ENCODE assay signal across 22 cellular contexts in the genomic region with DNA sequence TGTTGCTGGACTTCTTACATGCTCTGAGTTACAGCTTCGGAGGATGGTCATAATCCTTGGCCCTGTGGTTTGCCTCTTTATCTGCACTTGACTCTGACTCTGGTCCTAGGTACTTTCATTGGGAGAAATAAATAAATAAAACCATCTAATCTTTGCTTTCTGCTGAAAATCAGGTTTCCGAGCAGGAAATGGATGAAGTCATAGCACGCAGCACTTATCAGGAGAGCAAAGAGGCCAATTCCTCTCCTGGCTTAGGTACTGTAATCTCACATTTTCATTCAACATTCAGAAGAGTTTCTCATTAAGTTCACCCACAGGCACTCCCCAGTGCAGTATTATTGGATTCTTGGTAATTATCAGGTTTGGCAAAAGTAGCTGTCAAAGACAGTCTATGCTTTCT.
DNase-seq lines count a peak whose midpoint lies in the region; TF ChIP-seq lines count a peak whose summit lies in the region.
"Had no signal": no experiment of that assay in that cellular context is flagged by ENCODE, and none has a peak within 500 bp of the region (broad histone marks: within the 10 kb centered on the region; RNA-seq: fewer than 3 reads in every experiment).

No MANE protein-coding gene starts in this region.

- no peak overlapping the region for H3K27ac ChIP-seq in dorsolateral prefrontal cortex
- H3K27ac ChIP-seq: BLaER1 had no signal

- intact Hi-C loops in dorsolateral prefrontal cortex (cut with DNase I): no loop called here

- TF ChIP-seq CTCF in dorsolateral prefrontal cortex (IDR thresholded peaks at IDR 0.05 in 54 of 56, conservative IDR thresholded peaks at IDR 0.05 in 2 of 56; ENCODE audit: low read depth in 1 of 56, partially characterized antibody in 56 of 56): no peak

- DNase-seq in amniotic epithelial cell (ENCODE audit: low read depth) (peak; percentile 13), dermis blood vessel endothelial cell (peak; percentile 53), lung microvascular endothelial cell (ENCODE audit: low read depth in 2 of 2) (peak; percentile 25 to 40), dorsolateral prefrontal cortex (no peak)
- DNase-seq in stimulated activated naive CD4-positive, alpha-beta T cell treated with Interleukin-2 at 50 U/mL for 16 hours (lab: John Stamatoyannopoulos, UW): no peak
- DNase-seq: 8988T; ACHN; BE2C; C1 segment of cervical spinal cord; CD4-positive, alpha-beta memory T cell; CD4-positive, CD25-positive, alpha-beta regulatory T cell; CD8-positive, alpha-beta memory T cell; COR-L47; DMS 273 treated with DMSO at 0.1 percent for 48 hours; DMS153; DMS53; DMS79; DND-41; EL; GDM1 had no signal

- no peaks in the 10 kb centered on the region for H3K27me3 ChIP-seq in dorsolateral prefrontal cortex
- H3K27me3 ChIP-seq: BE2C, BLaER1 had no signal

- no peak overlapping the region for H3K4me3 ChIP-seq in dorsolateral prefrontal cortex
- H3K4me3 ChIP-seq: BLaER1, GM12878 had no signal

Comparison
In these comparisons a context has a peak if more than half of its experiments do, and no peak if none do; other contexts are left out.
1. DNase-seq: peak in amniotic epithelial cell (single experiment), dermis blood vessel endothelial cell (single experiment) and lung microvascular endothelial cell (2 of 2); none in stimulated activated naive CD4-positive, alpha-beta T cell treated with Interleukin-2 at 50 U/mL for 16 hours (single experiment) and dorsolateral prefrontal cortex (0 of 10).